ENCODE assay signal across 9 cellular contexts in the genomic region with DNA sequence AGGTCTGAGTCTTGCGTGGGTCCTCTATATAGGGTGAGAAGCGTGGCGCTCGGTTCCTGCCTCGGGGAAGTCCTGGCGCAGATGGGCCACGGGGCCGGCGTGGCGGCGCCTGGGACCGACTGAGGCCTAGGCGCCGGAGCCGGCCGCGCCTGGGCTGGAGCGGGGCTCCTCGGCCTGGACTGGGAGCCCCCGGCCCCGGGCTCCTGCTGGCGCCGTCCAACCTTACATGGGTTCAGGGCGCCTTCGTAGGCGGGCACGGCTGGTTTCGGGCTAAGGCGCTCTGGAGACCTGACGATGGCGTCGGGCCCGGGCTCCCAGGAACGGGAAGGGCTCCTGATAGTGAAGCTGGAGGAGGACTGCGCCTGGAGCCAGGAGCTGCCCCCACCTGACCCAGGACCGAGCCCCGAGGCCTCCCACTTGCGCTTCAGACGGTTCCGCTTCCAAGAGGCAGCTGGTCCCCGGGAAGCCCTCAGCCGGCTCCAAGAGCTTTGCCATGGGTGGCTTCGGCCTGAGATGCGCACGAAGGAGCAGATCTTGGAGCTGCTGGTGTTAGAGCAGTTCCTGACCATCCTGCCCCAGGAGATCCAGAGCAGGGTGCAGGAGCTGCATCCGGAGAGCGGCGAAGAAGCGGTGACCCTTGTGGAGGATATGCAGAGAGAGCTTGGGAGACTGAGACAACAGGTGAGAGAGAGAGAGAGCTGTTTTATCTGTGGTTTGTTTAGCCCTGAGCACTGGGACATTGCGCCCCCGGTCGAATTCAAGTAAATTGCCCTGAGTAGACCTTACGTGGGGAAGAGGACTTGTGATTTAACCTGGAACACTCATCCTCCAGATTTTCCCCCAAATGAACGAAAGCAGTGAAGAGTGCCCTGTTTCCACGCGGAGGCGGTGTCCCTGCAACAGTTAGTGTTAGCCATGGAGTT. TPM values are rescaled to one million over a fixed set of nuclear protein-coding genes. Genes with fewer than 3 reads are reported as not detected.
DNase-seq lines count a peak whose midpoint lies in the region; ATAC-seq and TF ChIP-seq lines count a peak whose summit lies in the region.
"Had no signal": no experiment of that assay in that cellular context is flagged by ENCODE, and none has a peak within 500 bp of the region (broad histone marks: within the 10 kb centered on the region; RNA-seq: fewer than 3 reads in every experiment).

No MANE protein-coding gene starts in this region.

- H4K20me1 ChIP-seq in IMR-90 (ENCODE audit: insufficient read depth, low read length): peaks cover 19% of the 10 kb centered on the region

- peak overlapping the region; percentile 99 for H3K27ac Mint-ChIP-seq in chondrocyte (ENCODE audit: unreplicated experiment)

- no peak for TF ChIP-seq RAD21 in IMR-90 (IDR thresholded peaks at IDR 0.05; ENCODE audit: low read length)

- DNase-seq in Caki2 (ENCODE audit: low read depth): peak; percentile 27
- DNase-seq in IMR-90: no peak
- DNase-seq in chondrocyte (ENCODE audit: low spot score): no peak
- no peak for DNase-seq in H4 (ENCODE audit: low spot score)
- no peak for DNase-seq in NCI-H510A treated with DMSO at 0.1 percent for 48 hours (lab: John Stamatoyannopoulos, UW)
- DNase-seq in NCI-H2107 treated with DMSO at 0.1 percent for 48 hours (lab: John Stamatoyannopoulos, UW; ENCODE audit: unreplicated experiment): no peak
- no peak for DNase-seq in stimulated activated CD4-positive, alpha-beta T cell treated with anti-CD3 and anti-CD28 coated beads, Interleukin-4, amount 100 ng/mL, for 4 hours

- peaks cover 6% of the 10 kb centered on the region; the same call in 1 of the 2 replicates for H3K4me1 ChIP-seq in IMR-90 (ENCODE audit: control insufficient read depth, insufficient read depth, low read length)
- H3K4me1 ChIP-seq in muscle layer of colon (ENCODE audit: insufficient read depth, low read length): peaks cover 28% of the 10 kb centered on the region

- dilution Hi-C loops in IMR-90 (cut with HindIII; ENCODE audit: low sequenced_read_pairs, unreplicated experiment): no loop called here

- H2BK120ac ChIP-seq in IMR-90 (ENCODE audit: low read depth, low read length): no peak overlapping the region

- H2AK9ac ChIP-seq in IMR-90 (replicated peaks; ENCODE audit: low read depth, low read length, poor library complexity): peak overlapping the region; percentile 95

- WGBS in IMR-90 (ENCODE audit: extremely low coverage in 2 of 2, insufficient read length in 1 of 2), 2 experiments: 13% methylated on average over 12 of the region's 57 CpGs; no CpG with 5 or more reads in 1 of the 2 experiments

- in situ Hi-C loops in Caki2 (cut with HindIII; ENCODE audit: low pct_unique_long_range_greater_than_20kb, low sequenced_read_pairs) (no loop called here), IMR-90 (cut with MboI; ENCODE audit: low sequenced_read_pairs) (no loop called here)

- no peaks in the 10 kb centered on the region for H3K9me1 ChIP-seq in IMR-90 (ENCODE audit: insufficient read depth, low read length)

- peak overlapping the region; percentile 75 for H3K4ac ChIP-seq in IMR-90 (ENCODE audit: low read depth, low read length)

- H3K79me1 ChIP-seq in IMR-90 (ENCODE audit: low read depth in 1 of 2, low read length in 2 of 2): peaks cover 8 to 47% of the 10 kb centered on the region in 2 experiments

- H3K4me1 Mint-ChIP-seq in chondrocyte (ENCODE audit: low read depth): peaks cover 29% of the 10 kb centered on the region

- H3K14ac ChIP-seq in IMR-90 (replicated peaks; ENCODE audit: low read depth, low read length): peak overlapping the region; percentile 83

- H3K23ac ChIP-seq in IMR-90 (ENCODE audit: low read depth, low read length): peak overlapping the region; percentile 79

- peak overlapping the region; percentile 49 for H3K9ac ChIP-seq in IMR-90 (ENCODE audit: low read depth, low read length)
- peak overlapping the region; percentile 74 for H3K9ac ChIP-seq in muscle layer of colon (ENCODE audit: low read length)

- peak overlapping the region; percentile 93 for H3K4me3 Mint-ChIP-seq in chondrocyte (ENCODE audit: unreplicated experiment)

- no peak overlapping the region for H3K18ac ChIP-seq in IMR-90 (ENCODE audit: low read depth, low read length)

- peak overlapping the region; percentile 4; the same call in 1 of the 2 replicates for H4K5ac ChIP-seq in IMR-90 (ENCODE audit: low read depth, low read length)

- no peaks in the 10 kb centered on the region for H3K27me3 Mint-ChIP-seq in chondrocyte (ENCODE audit: low read depth)

- no peak overlapping the region for H2BK15ac ChIP-seq in IMR-90 (ENCODE audit: low read depth, low read length)

- H2AFZ ChIP-seq in IMR-90 (replicated peaks; ENCODE audit: low read length, poor library complexity): peak overlapping the region; percentile 89

- H3K56ac ChIP-seq in IMR-90 (ENCODE audit: extremely low read depth, insufficient read depth, low read length): peak overlapping the region; percentile 75

- peak overlapping the region; percentile 94 for H3K4me2 ChIP-seq in IMR-90 (ENCODE audit: low read depth, low read length)

- H3K36me3 Mint-ChIP-seq in chondrocyte (ENCODE audit: low read depth): peaks cover 30% of the 10 kb centered on the region

- H3K27ac ChIP-seq in IMR-90 (ENCODE audit: insufficient read depth, low read length) (peak overlapping the region; percentile 62), muscle layer of colon (ENCODE audit: low read depth, low read length) (peak overlapping the region; percentile 87)

- peaks cover 12% of the 10 kb centered on the region for H3K9me3 ChIP-seq in IMR-90 (ENCODE audit: control insufficient read depth, insufficient read depth, low read length)
- H3K9me3 ChIP-seq in muscle layer of colon (ENCODE audit: low read length): peaks cover 12% of the 10 kb centered on the region

- peak overlapping the region; percentile 38; the same call in 1 of the 2 replicates for H4K91ac ChIP-seq in IMR-90 (ENCODE audit: insufficient read depth, low read depth, low read length)

- H3K4me3 ChIP-seq in IMR-90 (ENCODE audit: insufficient read depth, low read depth, low read length) (peak overlapping the region; percentile 63), muscle layer of colon (ENCODE audit: low read depth in 1 of 2, low read length in 2 of 2) (peak overlapping the region; percentile 84 to 93)

- no peak overlapping the region for H2BK20ac ChIP-seq in IMR-90 (ENCODE audit: low read depth, low read length)

- H3K36me3 ChIP-seq in IMR-90 (ENCODE audit: control insufficient read depth, insufficient read depth, low read length) (peaks cover 20% of the 10 kb centered on the region), muscle layer of colon (ENCODE audit: insufficient read depth, low read length) (peaks cover 38% of the 10 kb centered on the region)

- TF ChIP-seq CTCF in IMR-90 (conservative IDR thresholded peaks at IDR 0.05; ENCODE audit: low read depth, low read length): no peak
- TF ChIP-seq CTCF in chondrocyte (IDR thresholded peaks at IDR 0.05): no peak

- peaks cover 18% of the 10 kb centered on the region for H3K9me3 Mint-ChIP-seq in chondrocyte (ENCODE audit: low read depth)

- H3K27me3 ChIP-seq in IMR-90 (ENCODE audit: control insufficient read depth, insufficient read depth, low read length) (no peaks in the 10 kb centered on the region), muscle layer of colon (ENCODE audit: control insufficient read depth in 1 of 2, insufficient read depth in 2 of 2, low read length in 2 of 2) (no peaks in the 10 kb centered on the region)

- intact Hi-C loops in IMR-90 (cut with micrococcal nuclease): loop anchor here (2.0 to 10.0 kb wide), 3 partner anchors 19 to 221 kb away; a partner anchor contains a TSS

- TSS peak; percentile 60 for BruUV-seq in IMR-90 (replicated peaks; lab: Mats Ljungman, UMichigan)

- peak overlapping the region; percentile 48 for H2AK5ac ChIP-seq in IMR-90 (ENCODE audit: low read depth, low read length)

- H4K8ac ChIP-seq in IMR-90 (ENCODE audit: low read depth in 2 of 2, low read length in 2 of 2): peak overlapping the region; percentile 14 to 52; a peak in 2 of 4 replicates

- CTCF ChIA-PET in IMR-90 (lab: Yijun Ruan, JAX): no interaction called here

- POLR2A ChIA-PET in IMR-90 (lab: Charles Lee; ENCODE audit: unreplicated experiment): interaction anchor here (0.6 kb wide), 1 partner anchor 191 kb away, joined by 3 read pairs; no protein-coding TSS in a partner anchor

- no peak; the same call in 1 of the 2 replicates for TF ChIP-seq POLR2A in IMR-90 (IDR thresholded peaks at IDR 0.05; ENCODE audit: low read depth, low read length)

- ATAC-seq in IMR-90 (ENCODE audit: low read depth): no peak; the same call in 1 of the 2 replicates

- H2BK5ac ChIP-seq in IMR-90 (ENCODE audit: low read depth, low read length, poor library complexity, severe bottlenecking): peak overlapping the region; percentile 6

RNA-seq across cellular contexts. Expression of a gene that starts 0.5 kb away (rescaled TPM):
- total RNA-seq in Caki2 (2014; rRNA removed; shearing (Covaris generic); ENCODE audit: low replicate concordance): 58.5 and 90.0 TPM in 2 replicates
- total RNA-seq in IMR-90 (2012; rRNA removed) (36.1 and 40.3 TPM in 2 replicates), chondrocyte (22.9 to 28.2 TPM (median 24.6 TPM) in 3 replicates)
- 17.1 and 20.8 TPM in 2 replicates for polyA plus RNA-seq in IMR-90 (2012; rRNA removed)
- 10.9 and 21.7 TPM in 2 replicates for polyA plus RNA-seq in IMR-90 (2012; cell fraction: cytosol; rRNA removed)
- 26.5 and 46.6 TPM in 2 replicates for polyA plus RNA-seq in IMR-90 (2012; cell fraction: nucleus; rRNA removed; ENCODE audit: low replicate concordance)
- total RNA-seq in H4 (2014; rRNA removed; shearing (Covaris generic)): 24.4 and 28.8 TPM in 2 replicates

RNA-seq across cellular contexts. Expression of a gene that starts 21.4 kb away (rescaled TPM):
- total RNA-seq in Caki2 (2014; rRNA removed; shearing (Covaris generic); ENCODE audit: low replicate concordance): 4.4 and 5.7 TPM in 2 replicates
- total RNA-seq in IMR-90 (2012; rRNA removed): 2.7 and 3.9 TPM in 2 replicates
- polyA plus RNA-seq in IMR-90 (2012; rRNA removed): 2.1 and 2.5 TPM in 2 replicates
- polyA plus RNA-seq in IMR-90 (2012; cell fraction: cytosol; rRNA removed): 0.73 and 1.1 TPM in 2 replicates
- 0.71 and 4.9 TPM in 2 replicates for polyA plus RNA-seq in IMR-90 (2012; cell fraction: nucleus; rRNA removed; ENCODE audit: low replicate concordance)
- total RNA-seq in chondrocyte: 5.4 to 7.1 TPM (median 6.2 TPM) in 3 replicates
- total RNA-seq in H4 (2014; rRNA removed; shearing (Covaris generic)): 4.9 and 5.4 TPM in 2 replicates

RNA-seq across cellular contexts. Expression of a gene that starts 21.5 kb away (rescaled TPM):
- 7.9 and 21.0 TPM in 2 replicates for total RNA-seq in Caki2 (2014; rRNA removed; shearing (Covaris generic); ENCODE audit: low replicate concordance)
- total RNA-seq in IMR-90 (2012; rRNA removed) (15.4 and 17.8 TPM in 2 replicates), chondrocyte (20.9 to 22.0 TPM (median 21.6 TPM) in 3 replicates)
- 9.2 and 14.6 TPM in 2 replicates for polyA plus RNA-seq in IMR-90 (2012; rRNA removed)
- 2.7 and 3.8 TPM in 2 replicates for polyA plus RNA-seq in IMR-90 (2012; cell fraction: cytosol; rRNA removed)
- polyA plus RNA-seq in IMR-90 (2012; cell fraction: nucleus; rRNA removed; ENCODE audit: low replicate concordance): 9.9 and 55.2 TPM in 2 replicates
- 21.7 and 23.5 TPM in 2 replicates for total RNA-seq in H4 (2014; rRNA removed; shearing (Covaris generic))

RNA-seq across cellular contexts. Expression of a gene that starts 27.4 kb away (rescaled TPM):
- not detected in 2 replicates for total RNA-seq in Caki2 (2014; rRNA removed; shearing (Covaris generic); ENCODE audit: low replicate concordance)
- total RNA-seq in IMR-90 (2012; rRNA removed) (not detected in 2 replicates), chondrocyte (not detected in 3 replicates)
- not detected in 2 replicates for polyA plus RNA-seq in IMR-90 (2012; rRNA removed)
- polyA plus RNA-seq in IMR-90 (2012; cell fraction: cytosol; rRNA removed): not detected in 2 replicates
- polyA plus RNA-seq in IMR-90 (2012; cell fraction: nucleus; rRNA removed; ENCODE audit: low replicate concordance): 0.02 and 0.10 TPM in 2 replicates
- 1.2 TPM in 1 of 2 replicates, not detected in the other for total RNA-seq in H4 (2014; rRNA removed; shearing (Covaris generic))
- total RNA-seq: SK-MEL-5 had no signal

RNA-seq across cellular contexts. Expression of a gene that starts 48.8 kb away (rescaled TPM):
- total RNA-seq in Caki2 (2014; rRNA removed; shearing (Covaris generic); ENCODE audit: low replicate concordance): 12.1 and 12.8 TPM in 2 replicates
- total RNA-seq in IMR-90 (2012; rRNA removed) (7.5 and 8.3 TPM in 2 replicates), chondrocyte (6.6 to 7.8 TPM (median 7.6 TPM) in 3 replicates)
- polyA plus RNA-seq in IMR-90 (2012; rRNA removed): 2.8 and 3.7 TPM in 2 replicates
- polyA plus RNA-seq in IMR-90 (2012; cell fraction: cytosol; rRNA removed): 1.3 and 1.5 TPM in 2 replicates
- polyA plus RNA-seq in IMR-90 (2012; cell fraction: nucleus; rRNA removed; ENCODE audit: low replicate concordance): 3.0 and 5.3 TPM in 2 replicates
- total RNA-seq in H4 (2014; rRNA removed; shearing (Covaris generic)): 11.5 and 11.8 TPM in 2 replicates
